Comparison of ENCODE assay signal across 11 cellular contexts in the genomic region with DNA sequence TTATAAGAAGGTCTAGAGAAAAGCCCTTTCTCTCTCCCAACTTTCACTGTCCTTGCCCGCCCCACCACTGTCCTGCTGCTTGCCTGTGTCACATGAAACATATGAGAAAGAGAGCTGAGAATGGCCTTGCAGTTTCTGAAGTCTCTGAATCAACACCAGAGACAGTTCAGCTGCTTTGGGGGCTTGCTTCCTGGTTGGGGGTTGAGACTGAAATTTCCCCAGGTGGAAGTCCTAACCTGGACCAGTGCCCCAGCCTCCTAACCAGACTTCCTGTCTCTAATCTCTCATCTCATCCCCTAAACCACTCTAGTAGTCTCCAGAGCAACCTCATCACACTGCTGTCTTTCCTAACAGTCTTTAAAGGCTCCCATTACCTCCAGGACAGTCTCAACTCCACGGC. TPM values are rescaled to one million over a fixed set of nuclear protein-coding genes. Genes with fewer than 3 reads are reported as not detected.
DNase-seq lines count a peak whose midpoint lies in the region; ATAC-seq lines count a peak whose summit lies in the region.
"Had no signal": no experiment of that assay in that cellular context is flagged by ENCODE, and none has a peak within 500 bp of the region (broad histone marks: within the 10 kb centered on the region; RNA-seq: fewer than 3 reads in every experiment).

No MANE protein-coding gene starts in this region.

- H3K4me3 ChIP-seq in mesenchymal stem cell (ENCODE audit: insufficient read depth in 1 of 2, low read depth in 1 of 2, low read length in 2 of 2) (no peak overlapping the region), SJCRH30 (no peak overlapping the region)

- no peak overlapping the region for H2AFZ ChIP-seq in mesenchymal stem cell (ENCODE audit: low read depth, low read length)

- H3K9ac ChIP-seq in mesenchymal stem cell (ENCODE audit: low read length) = peak overlapping the region; percentile 55

- H3K18ac ChIP-seq in mesenchymal stem cell (ENCODE audit: low read depth in 1 of 2, low read length in 2 of 2) = peak overlapping the region; percentile 71 to 90

- H2AK5ac ChIP-seq in mesenchymal stem cell (ENCODE audit: low read length, severe bottlenecking) = peak overlapping the region; percentile 91

- peak overlapping the region; percentile 24 to 59 for H3K4ac ChIP-seq in mesenchymal stem cell (ENCODE audit: low read depth in 1 of 2, low read length in 2 of 2)

- H3K79me1 ChIP-seq in mesenchymal stem cell (replicated peaks; ENCODE audit: low read length, poor library complexity, severe bottlenecking) = no peaks in the 10 kb centered on the region

- peak; percentile 11 for DNase-seq in KBM-7
- no peak for DNase-seq in mesenchymal stem cell
- no peak for DNase-seq in NCI-H146 treated with DMSO at 0.1 percent for 48 hours (lab: John Stamatoyannopoulos, UW; ENCODE audit: unreplicated experiment)
- DNase-seq in SJCRH30 = no peak
- DNase-seq in KG1 (lab: John Stamatoyannopoulos, UW) = no peak
- no peak for DNase-seq in RPMI8226
- DNase-seq: activated CD4-positive, alpha-beta T cell treated with anti-CD3 and anti-CD28 coated beads, Interleukin-2, amount 10 ng/mL, durations not matched to agents 7 days and 5 days; anterior cingulate cortex; naive thymus-derived CD8-positive, alpha-beta T cell had no signal

- H2BK120ac ChIP-seq in mesenchymal stem cell (ENCODE audit: low read depth, low read length) = peak overlapping the region; percentile 6

- no peak overlapping the region for H2BK5ac ChIP-seq in mesenchymal stem cell (ENCODE audit: low read depth, low read length, poor library complexity, severe bottlenecking)

- peak overlapping the region; percentile 75 to 91 for H2BK12ac ChIP-seq in mesenchymal stem cell (ENCODE audit: low read length in 2 of 2)

- H3K36me3 ChIP-seq in mesenchymal stem cell (ENCODE audit: control insufficient read depth in 1 of 2, insufficient read depth in 2 of 2, low read depth in 1 of 2, low read length in 2 of 2) (peaks cover 16 to 36% of the 10 kb centered on the region in 2 experiments), SJCRH30 (no peaks in the 10 kb centered on the region)

- H4K91ac ChIP-seq in mesenchymal stem cell (ENCODE audit: low read length) = peak overlapping the region; percentile 92

- WGBS in mesenchymal stem cell = 87% methylated on average over 1 of the region's 2 CpGs

- H4K8ac ChIP-seq in mesenchymal stem cell (ENCODE audit: low read length) = no peak overlapping the region

- H3K9me3 ChIP-seq in mesenchymal stem cell (ENCODE audit: control insufficient read depth, low read length) = no peaks in the 10 kb centered on the region
- no peaks in the 10 kb centered on the region for H3K9me3 ChIP-seq in SJCRH30 (replicated peaks)

- H3K4me1 ChIP-seq in mesenchymal stem cell (ENCODE audit: control insufficient read depth, insufficient read depth, low read depth, low read length) = peaks cover 25% of the 10 kb centered on the region
- peaks cover 27% of the 10 kb centered on the region for H3K4me1 ChIP-seq in SJCRH30

- H2BK15ac ChIP-seq in mesenchymal stem cell (ENCODE audit: low read depth, poor library complexity, severe bottlenecking) = peak overlapping the region; percentile 15

- H3K27ac ChIP-seq in mesenchymal stem cell (ENCODE audit: low read length, poor library complexity, severe bottlenecking) (peak overlapping the region; percentile 77), SJCRH30 (no peak overlapping the region)

- no peak overlapping the region for H3K4me2 ChIP-seq in mesenchymal stem cell (ENCODE audit: low read length, poor library complexity, severe bottlenecking)

- peak overlapping the region in 1 of 2 experiments; percentile 78 for H3K14ac ChIP-seq in mesenchymal stem cell (ENCODE audit: low read length in 2 of 2)

- in situ Hi-C loops in KBM-7 (cut with MboI; ENCODE audit: low pct_unique_long_range_greater_than_20kb, low sequenced_read_pairs) = no loop called here

- ATAC-seq in GM18511 (IDR thresholded peaks at IDR 0.05; ENCODE audit: unreplicated experiment) (peak; percentile 55), GM21619 (IDR thresholded peaks at IDR 0.05; ENCODE audit: unreplicated experiment) (peak; percentile 77)
- ATAC-seq: naive thymus-derived CD8-positive, alpha-beta T cell had no signal

- no peak overlapping the region for H3K23ac ChIP-seq in mesenchymal stem cell (ENCODE audit: low read length in 2 of 2)

- H3K27me3 ChIP-seq in mesenchymal stem cell (ENCODE audit: control insufficient read depth in 1 of 2, insufficient read depth in 1 of 2, low read length in 2 of 2) (no peaks in the 10 kb centered on the region), SJCRH30 (no peaks in the 10 kb centered on the region)

RNA-seq across cellular contexts. Expression of a gene that starts 10.7 kb away (rescaled TPM):
- polyA plus RNA-seq in mesenchymal stem cell (2013, experiment 1 of 2) = 133 TPM
- polyA plus RNA-seq in mesenchymal stem cell (2013, experiment 2 of 2) = 130 TPM
- total RNA-seq in SJCRH30 (2014; rRNA removed; shearing (Covaris generic)) = 28.4 and 28.8 TPM in 2 replicates
